In the genomic region with DNA sequence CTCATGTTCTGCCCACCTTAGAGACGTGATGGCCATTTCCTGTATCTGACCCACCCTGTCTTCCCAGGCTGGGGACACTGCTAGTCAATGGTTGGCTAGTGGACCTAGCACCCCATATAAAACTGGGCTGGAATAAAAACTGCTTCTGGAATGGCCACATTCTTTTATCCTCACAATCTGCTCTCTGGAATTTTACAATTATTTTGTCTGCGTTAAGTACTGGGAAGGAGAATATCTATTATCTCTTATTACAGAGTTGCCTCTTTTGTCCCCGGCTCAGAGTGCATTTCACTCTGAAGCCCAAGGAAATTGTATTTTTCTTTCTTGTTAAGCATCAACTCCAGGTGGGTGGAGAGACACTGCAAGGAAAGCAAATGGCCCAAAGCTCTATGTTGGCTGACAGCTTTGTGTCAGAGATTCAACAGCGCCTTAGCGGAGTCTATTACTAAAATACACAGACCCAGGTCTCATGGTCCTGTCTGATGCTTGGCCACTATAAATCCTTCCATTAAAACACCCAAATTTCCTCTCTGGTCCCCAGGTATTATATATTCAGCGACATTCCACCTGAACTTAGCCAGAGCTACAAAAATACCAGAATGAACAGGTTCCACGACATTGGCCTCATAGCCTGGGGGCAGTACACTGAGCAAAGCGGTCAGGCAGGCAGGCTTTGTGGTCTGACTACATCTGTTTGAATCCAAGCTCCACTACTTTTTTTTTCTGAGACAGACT, we compare ENCODE assay signal across 8 cellular contexts.
A peak's percentile ranks its signal among the peaks of the same experiment; 100 is the strongest.
DNase-seq lines count a peak whose midpoint lies in the region; ATAC-seq and TF ChIP-seq lines count a peak whose summit lies in the region.

No MANE protein-coding gene starts in this region.

- H3K27ac ChIP-seq in stomach = peak overlapping the region; percentile 46 to 84 (median 65)

- TF ChIP-seq POLR2A in stomach (IDR thresholded peaks at IDR 0.05) (no peak), lower leg skin (IDR thresholded peaks at IDR 0.05) (no peak)

- H3K4me1 Mint-ChIP-seq in T-helper 2 cell treated with Interferon-gamma antibody and Interleukin-4, amounts not matched to agents 5 μg/mL and 100 μg/mL, for 36 hours (ENCODE audit: low read depth) = peaks cover 12% of the 10 kb centered on the region
- H3K4me1 Mint-ChIP-seq in activated T-helper 17 cell treated with anti-CD3 and anti-CD28 coated beads, Interleukin-2, amount 50 U/mL, for 72 hours = peaks cover 16% of the 10 kb centered on the region

- no peak for ATAC-seq in activated T-helper 17 cell treated with anti-CD3 and anti-CD28 coated beads, Interleukin-2, amount 50 U/mL, for 72 hours (replicated peaks)

- H3K27me3 Mint-ChIP-seq in T-helper 2 cell treated with Interferon-gamma antibody and Interleukin-4, amounts not matched to agents 5 μg/mL and 100 μg/mL, for 36 hours (ENCODE audit: low read depth) = peaks cover 35% of the 10 kb centered on the region
- peaks cover 30% of the 10 kb centered on the region for H3K27me3 Mint-ChIP-seq in activated T-helper 17 cell treated with anti-CD3 and anti-CD28 coated beads, Interleukin-2, amount 50 U/mL, for 72 hours

- TF ChIP-seq CTCF in stomach (IDR thresholded peaks at IDR 0.05) = no peak
- no peak for TF ChIP-seq CTCF in lower leg skin (IDR thresholded peaks at IDR 0.05)

- H3K36me3 Mint-ChIP-seq in T-helper 2 cell treated with Interferon-gamma antibody and Interleukin-4, amounts not matched to agents 5 μg/mL and 100 μg/mL, for 36 hours (ENCODE audit: low read depth) = no peaks in the 10 kb centered on the region
- H3K36me3 Mint-ChIP-seq in activated T-helper 17 cell treated with anti-CD3 and anti-CD28 coated beads, Interleukin-2, amount 50 U/mL, for 72 hours (ENCODE audit: low read depth) = no peaks in the 10 kb centered on the region

- peak overlapping the region; percentile 6 for H3K4me3 Mint-ChIP-seq in T-helper 2 cell treated with Interferon-gamma antibody and Interleukin-4, amounts not matched to agents 5 μg/mL and 100 μg/mL, for 36 hours
- H3K4me3 Mint-ChIP-seq in activated T-helper 17 cell treated with anti-CD3 and anti-CD28 coated beads, Interleukin-2, amount 50 U/mL, for 72 hours = peak overlapping the region; percentile 57

- H3K36me3 ChIP-seq in stomach = no peaks in the 10 kb centered on the region

- no peaks in the 10 kb centered on the region for H3K27me3 ChIP-seq in stomach

- peak overlapping the region; percentile 48 to 61 (median 56) for H3K4me3 ChIP-seq in stomach
- H3K4me3 ChIP-seq in lower leg skin (ENCODE audit: low read depth, poor library complexity, severe bottlenecking) = no peak overlapping the region

- no peak overlapping the region for H3K27ac Mint-ChIP-seq in T-helper 2 cell treated with Interferon-gamma antibody and Interleukin-4, amounts not matched to agents 5 μg/mL and 100 μg/mL, for 36 hours
- no peak overlapping the region for H3K27ac Mint-ChIP-seq in activated T-helper 17 cell treated with anti-CD3 and anti-CD28 coated beads, Interleukin-2, amount 50 U/mL, for 72 hours

- no peak for DNase-seq in T-helper 2 cell treated with Interferon-gamma antibody and Interleukin-4, amounts not matched to agents 5 μg/mL and 100 μg/mL, for 36 hours (ENCODE audit: low spot score)
- DNase-seq in T-helper 2 cell = no peak
- DNase-seq in kidney tubule cell (ENCODE audit: low spot score) = peak; percentile 82
- no peak for DNase-seq in stomach
- DNase-seq in epidermal melanocyte (ENCODE audit: insufficient read length, low spot score) = no peak
- DNase-seq in AG08396 (ENCODE audit: low spot score) = no peak
- DNase-seq in lower leg skin (ENCODE audit: low spot score in 2 of 2) = no peak

- WGBS in stomach, 5 donors = 34 to 62% (median 46%) methylated on average over 8 of the region's 8 CpGs
- WGBS in lower leg skin, 2 donors = 52 to 57% methylated on average over 8 of the region's 8 CpGs

- no peaks in the 10 kb centered on the region for H3K9me3 ChIP-seq in stomach

- no peaks in the 10 kb centered on the region for H3K9me3 Mint-ChIP-seq in T-helper 2 cell treated with Interferon-gamma antibody and Interleukin-4, amounts not matched to agents 5 μg/mL and 100 μg/mL, for 36 hours
- H3K9me3 Mint-ChIP-seq in activated T-helper 17 cell treated with anti-CD3 and anti-CD28 coated beads, Interleukin-2, amount 50 U/mL, for 72 hours = no peaks in the 10 kb centered on the region

- TF ChIP-seq EP300 in stomach (IDR thresholded peaks at IDR 0.05) = no peak

- peaks cover 19 to 82% (median 55%) of the 10 kb centered on the region in 4 donors for H3K4me1 ChIP-seq in stomach

- intact Hi-C loops in stomach (cut with DNase I; ENCODE audit: low total_unique reads) (no loop called here), lower leg skin (cut with DNase I; ENCODE audit: low total_unique reads) (no loop called here)
